1 cellular context compared by ENCODE assay signal in genomic region chr7:47039089-47039648, GRCh38.
TF ChIP-seq lines count a peak whose summit lies in the region.

No MANE protein-coding gene starts in this region.

TF ChIP-seq in H1, 55 proteins besides CTCF, POLR2A, EP300 and RAD21:
- TF ChIP-seq RFX5 (IDR thresholded peaks at IDR 0.05; ENCODE audit: borderline replicate concordance, low read depth, low read length) = no peak
- TF ChIP-seq CREB1 (IDR thresholded peaks at IDR 0.05) = no peak
- no peak for TF ChIP-seq ZNF274 (IDR thresholded peaks at IDR 0.05; ENCODE audit: borderline replicate concordance, extremely low read depth, low read length)
- TF ChIP-seq, protein P1, sequence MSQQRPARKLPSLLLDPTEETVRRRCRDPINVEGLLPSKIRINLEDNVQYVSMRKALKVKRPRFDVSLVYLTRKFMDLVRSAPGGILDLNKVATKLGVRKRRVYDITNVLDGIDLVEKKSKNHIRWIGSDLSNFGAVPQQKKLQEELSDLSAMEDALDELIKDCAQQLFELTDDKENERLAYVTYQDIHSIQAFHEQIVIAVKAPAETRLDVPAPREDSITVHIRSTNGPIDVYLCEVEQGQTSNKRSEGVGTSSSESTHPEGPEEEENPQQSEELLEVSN (IDR thresholded peaks at IDR 0.05) = no peak
- TF ChIP-seq SUZ12 (IDR thresholded peaks at IDR 0.05; ENCODE audit: low read length) = no peak
- TF ChIP-seq RXRA (IDR thresholded peaks at IDR 0.05; ENCODE audit: insufficient read depth, low read depth, low read length) = no peak
- TF ChIP-seq POLR2AphosphoS5 (IDR thresholded peaks at IDR 0.05; ENCODE audit: low read depth, low read length) = no peak
- TF ChIP-seq, protein P2, sequence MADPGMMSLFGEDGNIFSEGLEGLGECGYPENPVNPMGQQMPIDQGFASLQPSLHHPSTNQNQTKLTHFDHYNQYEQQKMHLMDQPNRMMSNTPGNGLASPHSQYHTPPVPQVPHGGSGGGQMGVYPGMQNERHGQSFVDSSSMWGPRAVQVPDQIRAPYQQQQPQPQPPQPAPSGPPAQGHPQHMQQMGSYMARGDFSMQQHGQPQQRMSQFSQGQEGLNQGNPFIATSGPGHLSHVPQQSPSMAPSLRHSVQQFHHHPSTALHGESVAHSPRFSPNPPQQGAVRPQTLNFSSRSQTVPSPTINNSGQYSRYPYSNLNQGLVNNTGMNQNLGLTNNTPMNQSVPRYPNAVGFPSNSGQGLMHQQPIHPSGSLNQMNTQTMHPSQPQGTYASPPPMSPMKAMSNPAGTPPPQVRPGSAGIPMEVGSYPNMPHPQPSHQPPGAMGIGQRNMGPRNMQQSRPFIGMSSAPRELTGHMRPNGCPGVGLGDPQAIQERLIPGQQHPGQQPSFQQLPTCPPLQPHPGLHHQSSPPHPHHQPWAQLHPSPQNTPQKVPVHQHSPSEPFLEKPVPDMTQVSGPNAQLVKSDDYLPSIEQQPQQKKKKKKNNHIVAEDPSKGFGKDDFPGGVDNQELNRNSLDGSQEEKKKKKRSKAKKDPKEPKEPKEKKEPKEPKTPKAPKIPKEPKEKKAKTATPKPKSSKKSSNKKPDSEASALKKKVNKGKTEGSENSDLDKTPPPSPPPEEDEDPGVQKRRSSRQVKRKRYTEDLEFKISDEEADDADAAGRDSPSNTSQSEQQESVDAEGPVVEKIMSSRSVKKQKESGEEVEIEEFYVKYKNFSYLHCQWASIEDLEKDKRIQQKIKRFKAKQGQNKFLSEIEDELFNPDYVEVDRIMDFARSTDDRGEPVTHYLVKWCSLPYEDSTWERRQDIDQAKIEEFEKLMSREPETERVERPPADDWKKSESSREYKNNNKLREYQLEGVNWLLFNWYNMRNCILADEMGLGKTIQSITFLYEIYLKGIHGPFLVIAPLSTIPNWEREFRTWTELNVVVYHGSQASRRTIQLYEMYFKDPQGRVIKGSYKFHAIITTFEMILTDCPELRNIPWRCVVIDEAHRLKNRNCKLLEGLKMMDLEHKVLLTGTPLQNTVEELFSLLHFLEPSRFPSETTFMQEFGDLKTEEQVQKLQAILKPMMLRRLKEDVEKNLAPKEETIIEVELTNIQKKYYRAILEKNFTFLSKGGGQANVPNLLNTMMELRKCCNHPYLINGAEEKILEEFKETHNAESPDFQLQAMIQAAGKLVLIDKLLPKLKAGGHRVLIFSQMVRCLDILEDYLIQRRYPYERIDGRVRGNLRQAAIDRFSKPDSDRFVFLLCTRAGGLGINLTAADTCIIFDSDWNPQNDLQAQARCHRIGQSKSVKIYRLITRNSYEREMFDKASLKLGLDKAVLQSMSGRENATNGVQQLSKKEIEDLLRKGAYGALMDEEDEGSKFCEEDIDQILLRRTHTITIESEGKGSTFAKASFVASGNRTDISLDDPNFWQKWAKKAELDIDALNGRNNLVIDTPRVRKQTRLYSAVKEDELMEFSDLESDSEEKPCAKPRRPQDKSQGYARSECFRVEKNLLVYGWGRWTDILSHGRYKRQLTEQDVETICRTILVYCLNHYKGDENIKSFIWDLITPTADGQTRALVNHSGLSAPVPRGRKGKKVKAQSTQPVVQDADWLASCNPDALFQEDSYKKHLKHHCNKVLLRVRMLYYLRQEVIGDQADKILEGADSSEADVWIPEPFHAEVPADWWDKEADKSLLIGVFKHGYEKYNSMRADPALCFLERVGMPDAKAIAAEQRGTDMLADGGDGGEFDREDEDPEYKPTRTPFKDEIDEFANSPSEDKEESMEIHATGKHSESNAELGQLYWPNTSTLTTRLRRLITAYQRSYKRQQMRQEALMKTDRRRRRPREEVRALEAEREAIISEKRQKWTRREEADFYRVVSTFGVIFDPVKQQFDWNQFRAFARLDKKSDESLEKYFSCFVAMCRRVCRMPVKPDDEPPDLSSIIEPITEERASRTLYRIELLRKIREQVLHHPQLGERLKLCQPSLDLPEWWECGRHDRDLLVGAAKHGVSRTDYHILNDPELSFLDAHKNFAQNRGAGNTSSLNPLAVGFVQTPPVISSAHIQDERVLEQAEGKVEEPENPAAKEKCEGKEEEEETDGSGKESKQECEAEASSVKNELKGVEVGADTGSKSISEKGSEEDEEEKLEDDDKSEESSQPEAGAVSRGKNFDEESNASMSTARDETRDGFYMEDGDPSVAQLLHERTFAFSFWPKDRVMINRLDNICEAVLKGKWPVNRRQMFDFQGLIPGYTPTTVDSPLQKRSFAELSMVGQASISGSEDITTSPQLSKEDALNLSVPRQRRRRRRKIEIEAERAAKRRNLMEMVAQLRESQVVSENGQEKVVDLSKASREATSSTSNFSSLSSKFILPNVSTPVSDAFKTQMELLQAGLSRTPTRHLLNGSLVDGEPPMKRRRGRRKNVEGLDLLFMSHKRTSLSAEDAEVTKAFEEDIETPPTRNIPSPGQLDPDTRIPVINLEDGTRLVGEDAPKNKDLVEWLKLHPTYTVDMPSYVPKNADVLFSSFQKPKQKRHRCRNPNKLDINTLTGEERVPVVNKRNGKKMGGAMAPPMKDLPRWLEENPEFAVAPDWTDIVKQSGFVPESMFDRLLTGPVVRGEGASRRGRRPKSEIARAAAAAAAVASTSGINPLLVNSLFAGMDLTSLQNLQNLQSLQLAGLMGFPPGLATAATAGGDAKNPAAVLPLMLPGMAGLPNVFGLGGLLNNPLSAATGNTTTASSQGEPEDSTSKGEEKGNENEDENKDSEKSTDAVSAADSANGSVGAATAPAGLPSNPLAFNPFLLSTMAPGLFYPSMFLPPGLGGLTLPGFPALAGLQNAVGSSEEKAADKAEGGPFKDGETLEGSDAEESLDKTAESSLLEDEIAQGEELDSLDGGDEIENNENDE (IDR thresholded peaks at IDR 0.05; ENCODE audit: insufficient replicate concordance, low read length) = no peak
- TF ChIP-seq PHF8 (conservative IDR thresholded peaks at IDR 0.05; ENCODE audit: low read depth, low read length) = no peak
- TF ChIP-seq POU5F1 (IDR thresholded peaks at IDR 0.05; ENCODE audit: low read depth, low read length) = no peak
- no peak for TF ChIP-seq SRF (IDR thresholded peaks at IDR 0.05; ENCODE audit: low read depth, low read length)
- TF ChIP-seq BACH1 (IDR thresholded peaks at IDR 0.05; ENCODE audit: low read length) = no peak
- TF ChIP-seq KDM5A (IDR thresholded peaks at IDR 0.05; ENCODE audit: low read length) = no peak
- TF ChIP-seq TBP (IDR thresholded peaks at IDR 0.05; ENCODE audit: low read depth, low read length) = no peak
- no peak for TF ChIP-seq HDAC6 (IDR thresholded peaks at IDR 0.05; ENCODE audit: low read depth, low read length)
- no peak for TF ChIP-seq ATF3 (IDR thresholded peaks at IDR 0.05; ENCODE audit: insufficient read depth, low read depth, low read length)
- no peak for TF ChIP-seq SAP30 (IDR thresholded peaks at IDR 0.05; ENCODE audit: insufficient read depth, insufficient replicate concordance, low read length)
- TF ChIP-seq YY1 (IDR thresholded peaks at IDR 0.05; ENCODE audit: low read depth, low read length) = no peak
- TF ChIP-seq SP2 (IDR thresholded peaks at IDR 0.05; ENCODE audit: low read length) = no peak
